ENCODE assay signal across 8 cellular contexts in the genomic region with DNA sequence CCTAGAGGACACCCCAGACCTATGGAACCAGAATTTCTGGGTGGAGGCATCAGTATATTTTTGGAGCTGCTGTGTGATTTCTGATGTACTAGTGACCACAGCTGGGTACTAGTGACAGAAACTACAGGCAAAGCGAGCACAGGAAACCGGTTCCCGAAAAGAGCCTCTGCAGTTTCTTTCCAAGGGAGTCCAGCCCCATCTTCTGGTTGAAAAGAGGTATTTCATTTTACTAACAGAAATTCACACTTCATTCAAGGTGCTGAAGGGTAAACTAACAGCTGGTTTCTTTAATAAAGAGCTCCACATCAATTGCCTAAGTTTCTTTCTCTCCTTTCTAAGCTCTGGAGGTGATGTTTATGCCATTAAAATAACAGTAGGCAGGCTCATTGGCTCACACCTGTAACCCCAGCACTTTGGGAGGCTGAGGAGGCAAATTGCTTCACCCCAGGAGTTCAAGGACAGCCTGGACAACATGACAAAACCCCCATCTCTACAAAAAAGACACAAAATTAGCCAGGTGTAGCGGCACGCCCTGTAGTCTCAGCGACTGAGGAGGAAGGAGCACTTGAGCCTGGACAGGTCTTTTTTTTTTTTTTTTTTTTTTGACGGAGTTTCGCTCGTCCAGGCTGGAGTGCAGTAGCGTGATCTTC. TPM values are rescaled to one million over a fixed set of nuclear protein-coding genes. Genes with fewer than 3 reads are reported as not detected.
DNase-seq lines count a peak whose midpoint lies in the region; ATAC-seq, FAIRE-seq and TF ChIP-seq lines count a peak whose summit lies in the region.

No MANE protein-coding gene starts in this region.

- DNase-seq in BJ (ENCODE audit: low read depth) = no peak
- DNase-seq in GM12865 (ENCODE audit: low read depth) = peak; percentile 53
- DNase-seq in NCI-H510A (lab: John Stamatoyannopoulos, UW) = peak; percentile 25
- DNase-seq in GM12878 (ENCODE audit: low read depth, low spot score) = no peak
- DNase-seq in inferior parietal cortex (ENCODE audit: extremely low spot score) = peak; percentile 58
- peak; percentile 50 to 51 for DNase-seq in thyroid gland
- no peak for DNase-seq in ecto neural progenitor cell (ENCODE audit: low spot score)

- no peak overlapping the region for H3K4me3 ChIP-seq in BJ (ENCODE audit: low read depth, low read length)
- no peak overlapping the region for H3K4me3 ChIP-seq in GM12865 (ENCODE audit: low read depth, low read length)
- no peak overlapping the region for H3K4me3 ChIP-seq in GM12878
- H3K4me3 ChIP-seq in thyroid gland (replicated peaks in 1 of 3) = no peak overlapping the region

- POLR2A ChIA-PET in BJ (lab: Charles Lee) (interaction anchor here (0.5 kb wide), 1 partner anchor 9 kb away, joined by 14 read pairs; no protein-coding TSS in a partner anchor), GM12878 (lab: Charles Lee) (interaction anchor here (0.6 kb wide), 1 partner anchor 109 kb away, joined by 12 read pairs; no protein-coding TSS in a partner anchor)

- H2AFZ ChIP-seq in GM12878 (ENCODE audit: control insufficient read depth, low read depth, low read length) = no peak overlapping the region

- TSS peak; percentile 45 for BruUV-seq in GM12878 (replicated peaks; lab: Mats Ljungman, UMichigan)

- H3K27me3 ChIP-seq in BJ (ENCODE audit: control insufficient read depth, insufficient read depth, low read length) (no peaks in the 10 kb centered on the region), GM12878 (replicated peaks in 1 of 2; ENCODE audit: control insufficient read depth in 2 of 2, insufficient read depth in 2 of 2, low read length in 1 of 2) (no peaks in the 10 kb centered on the region), thyroid gland (no peaks in the 10 kb centered on the region)

- no peak overlapping the region for H3K4me2 ChIP-seq in GM12878 (ENCODE audit: control insufficient read depth, insufficient read depth)

- SMC1A ChIA-PET in GM12878 (lab: Charles Lee; ENCODE audit: uncharacterized antibody, unreplicated experiment) = interaction anchor here (0.8 to 1.2 kb wide), 3 partner anchors 9 to 400 kb away, joined by 3 read pairs; no protein-coding TSS in a partner anchor

- TF ChIP-seq CTCF in BJ (IDR thresholded peaks at IDR 0.05; ENCODE audit: insufficient read depth, low read depth, low read length) (peak; percentile 61), GM12865 (IDR thresholded peaks at IDR 0.05; ENCODE audit: insufficient read depth, low read depth, low read length, missing control alignments) (peak; percentile 56), GM12878 (IDR thresholded peaks at IDR 0.05 in 2 of 3, conservative IDR thresholded peaks at IDR 0.05 in 1 of 3; ENCODE audit: control insufficient read depth in 2 of 3, extremely low read depth in 1 of 3, insufficient read depth in 1 of 3, low read depth in 3 of 3, low read length in 3 of 3) (peak; percentile 50 to 72 (median 54)), thyroid gland (IDR thresholded peaks at IDR 0.05) (peak; percentile 35 to 82 (median 70))

- in situ Hi-C loops in GM12878 (cut with MboI) = no loop called here

- WGBS in GM12878 (ENCODE audit: insufficient coverage, insufficient replicate concordance, low lambda C conversion rate, missing lambda C conversion rate) = 72% methylated on average over 9 of the region's 10 CpGs
- WGBS in thyroid gland, 2 donors = 27 to 29% methylated on average over 10 of the region's 10 CpGs

- H3K36me3 ChIP-seq in BJ (ENCODE audit: control insufficient read depth, insufficient read depth, low read length) (peaks cover 17% of the 10 kb centered on the region), GM12878 (ENCODE audit: control insufficient read depth in 2 of 2, insufficient read depth in 2 of 2, low read length in 1 of 2) (peaks cover 14 to 19% of the 10 kb centered on the region in 2 experiments), thyroid gland (peaks cover 0 to 3% of the 10 kb centered on the region in 2 donors)

- TF ChIP-seq EP300 in GM12878 (IDR thresholded peaks at IDR 0.05; ENCODE audit: borderline replicate concordance in 1 of 2, control insufficient read depth in 1 of 2, low read depth in 2 of 2, low read length in 2 of 2) = no peak

- TF ChIP-seq RAD21 in GM12878 (IDR thresholded peaks at IDR 0.05; ENCODE audit: insufficient read depth, low read depth, low read length) = peak; percentile 75

- H3K79me2 ChIP-seq in GM12878 (ENCODE audit: control insufficient read depth, insufficient read depth, low read length) = no peaks in the 10 kb centered on the region

- RAD21 ChIA-PET in GM12878 (lab: Charles Lee; ENCODE audit: unreplicated experiment) = interaction anchor here (0.8 to 2.0 kb wide), 3 partner anchors 67 to 156 kb away, joined by 3 to 5 read pairs (median 4); a partner anchor contains a TSS

- peak; percentile 61 for ATAC-seq in GM12878
- no peak for ATAC-seq in GM18858 (IDR thresholded peaks at IDR 0.05; ENCODE audit: unreplicated experiment)

- H3K9ac ChIP-seq in GM12878 (ENCODE audit: control insufficient read depth, insufficient read depth, low read length) = no peak overlapping the region

- H3K9me3 ChIP-seq in GM12878 (replicated peaks; ENCODE audit: control insufficient read depth, insufficient read depth, low read length) = no peaks in the 10 kb centered on the region
- no peaks in the 10 kb centered on the region for H3K9me3 ChIP-seq in thyroid gland

- CTCF ChIA-PET in BJ (lab: Yijun Ruan, JAX) (interaction anchor here (0.6 to 5.1 kb wide), 29 partner anchors 10 to 303 kb away, joined by 3 to 30 read pairs (median 3); a partner anchor contains a TSS), GM12878 (lab: Yijun Ruan, JAX) (interaction anchor here (0.7 to 3.5 kb wide), 18 partner anchors 9 to 171 kb away, joined by 3 to 19 read pairs (median 4); a partner anchor contains a TSS)

- H3K27ac ChIP-seq in GM12878 (ENCODE audit: control insufficient read depth, insufficient read depth) (no peak overlapping the region), thyroid gland (no peak overlapping the region)

- FAIRE-seq in GM12878 (lab: Jason Lieb, UNC) = peak; percentile 69

- H4K20me1 ChIP-seq in GM12878 (ENCODE audit: control insufficient read depth, insufficient read depth) = no peaks in the 10 kb centered on the region; the same call in 1 of the 2 replicates

- no peaks in the 10 kb centered on the region for H3K4me1 ChIP-seq in GM12878 (ENCODE audit: control insufficient read depth, insufficient read depth, low read length)
- H3K4me1 ChIP-seq in thyroid gland = no peaks in the 10 kb centered on the region

- intact Hi-C loops in GM12878 (cut with micrococcal nuclease; ENCODE audit: unreplicated experiment) (loop anchor here (2.0 kb wide), 1 partner anchor 162 kb away; no protein-coding TSS in a partner anchor), thyroid gland (cut with DNase I) (loop anchor here (2.0 to 5.0 kb wide), 2 partner anchors 92 to 159 kb away; a partner anchor contains a TSS)

- TF ChIP-seq POLR2A in GM12878 (IDR thresholded peaks at IDR 0.05; ENCODE audit: low read depth, low read length) (no peak), thyroid gland (IDR thresholded peaks at IDR 0.05) (no peak)

RNA-seq across cellular contexts. Expression of a gene that starts 22.0 kb away (rescaled TPM):
- polyA plus RNA-seq in BJ (2011; rRNA removed) (8.6 and 12.5 TPM in 2 replicates), GM12878 (2011; rRNA removed) (6.6 and 11.8 TPM in 2 replicates), GM12878 (2014; fragmentation: Illumina TruSeq; extraction: Trizol) (0.54 and 8.3 TPM in 2 replicates), GM12878 (2014; fragmentation: Nextera tagmentation; extraction: Ambion mirVana) (1 to 10 TPM; 1.5 to 2.8 TPM), GM12878 (2014; rRNA removed) (16.3 and 16.5 TPM in 2 replicates), GM12878 (2016; fragmentation: Nextera tagmentation; extraction: Ambion mirVana) (10 to 100 TPM; 16.8 to 17.3 TPM)
- 5.8 and 13.6 TPM in 2 replicates for polyA minus RNA-seq in BJ (2011; rRNA and poly(A)+ RNA removed)
- total RNA-seq in GM12878 (2013; cell fraction: nucleolus; rRNA removed) = 27.0 and 29.5 TPM in 2 replicates
- total RNA-seq in GM12878 (2014; rRNA removed) (19.5 and 21.5 TPM in 2 replicates), GM12878 (2014; rRNA removed; fragmentation: Illumina TruSeq; extraction: Trizol) (9.7 TPM in 2 replicates), GM12878 (2021) (12.0 TPM in 2 replicates), thyroid gland (10 to 100 TPM; 21.2 to 35.3 (median 30.5) TPM)
- 5.1 TPM for polyA plus RNA-seq in GM12878 (2011; ENCODE audit: low read depth)
- polyA plus RNA-seq in GM12878 (2011; cell fraction: cytosol; rRNA removed) = 14.6 and 21.4 TPM in 2 replicates
- 30.1 and 32.8 TPM in 2 replicates for polyA plus RNA-seq in GM12878 (2011; cell fraction: nucleus; rRNA removed)
- 10.8 and 16.6 TPM in 2 replicates for polyA plus RNA-seq in GM12878 (2012)
- 10.4 and 27.9 TPM in 2 replicates for polyA minus RNA-seq in GM12878 (2011; rRNA and poly(A)+ RNA removed)
- polyA minus RNA-seq in GM12878 (2011; cell fraction: cytosol; rRNA and poly(A)+ RNA removed) = 6.7 and 8.2 TPM in 2 replicates
- 14.0 and 26.0 TPM in 2 replicates for polyA minus RNA-seq in GM12878 (2011; cell fraction: nucleus; rRNA and poly(A)+ RNA removed)

RNA-seq across cellular contexts. Expression of a gene that starts 33.1 kb away (rescaled TPM):
- polyA plus RNA-seq in BJ (2011; rRNA removed) (7.9 and 9.4 TPM in 2 replicates), GM12878 (2011; rRNA removed) (4.9 and 5.1 TPM in 2 replicates), GM12878 (2014; fragmentation: Illumina TruSeq; extraction: Trizol) (6.1 and 8.2 TPM in 2 replicates), GM12878 (2014; fragmentation: Nextera tagmentation; extraction: Ambion mirVana) (1 to 10 TPM in 1 of 2 experiments, under 1 TPM in 1; 0.87 to 1.9 TPM), GM12878 (2014; rRNA removed) (6.4 and 8.2 TPM in 2 replicates), GM12878 (2016; fragmentation: Nextera tagmentation; extraction: Ambion mirVana) (1 to 10 TPM; 4.8 to 5.2 TPM)
- polyA minus RNA-seq in BJ (2011; rRNA and poly(A)+ RNA removed) = 6.5 and 10.2 TPM in 2 replicates
- 8.1 and 8.4 TPM in 2 replicates for total RNA-seq in GM12878 (2013; cell fraction: nucleolus; rRNA removed)
- total RNA-seq in GM12878 (2014; rRNA removed) (5.1 and 5.7 TPM in 2 replicates), GM12878 (2014; rRNA removed; fragmentation: Illumina TruSeq; extraction: Trizol) (4.4 and 4.6 TPM in 2 replicates), GM12878 (2021) (15.4 and 15.6 TPM in 2 replicates), thyroid gland (10 to 100 TPM in 1 of 4 donors, 1 to 10 TPM in 3; 7.8 to 14.1 (median 9.5) TPM)
- 9.0 TPM for polyA plus RNA-seq in GM12878 (2011; ENCODE audit: low read depth)
- polyA plus RNA-seq in GM12878 (2011; cell fraction: cytosol; rRNA removed) = 4.1 and 5.2 TPM in 2 replicates
- polyA plus RNA-seq in GM12878 (2011; cell fraction: nucleus; rRNA removed) = 13.9 and 15.6 TPM in 2 replicates
- polyA plus RNA-seq in GM12878 (2012) = 14.2 and 16.0 TPM in 2 replicates
- 4.2 and 6.0 TPM in 2 replicates for polyA minus RNA-seq in GM12878 (2011; rRNA and poly(A)+ RNA removed)
- 3.0 and 3.1 TPM in 2 replicates for polyA minus RNA-seq in GM12878 (2011; cell fraction: cytosol; rRNA and poly(A)+ RNA removed)
- 1.7 and 3.3 TPM in 2 replicates for polyA minus RNA-seq in GM12878 (2011; cell fraction: nucleus; rRNA and poly(A)+ RNA removed)

RNA-seq across cellular contexts. Expression of a gene that starts 44.0 kb away (rescaled TPM):
- polyA plus RNA-seq in BJ (2011; rRNA removed) (8.5 and 19.2 TPM in 2 replicates), GM12878 (2011; rRNA removed) (1.9 and 2.5 TPM in 2 replicates), GM12878 (2014; fragmentation: Illumina TruSeq; extraction: Trizol) (1.5 and 4.2 TPM in 2 replicates), GM12878 (2014; fragmentation: Nextera tagmentation; extraction: Ambion mirVana) (1 to 10 TPM in 1 of 2 experiments, under 1 TPM in 1; 0.76 to 1.2 TPM), GM12878 (2014; rRNA removed) (6.3 and 7.3 TPM in 2 replicates), GM12878 (2016; fragmentation: Nextera tagmentation; extraction: Ambion mirVana) (1 to 10 TPM; 7.7 to 9.2 TPM)
- polyA minus RNA-seq in BJ (2011; rRNA and poly(A)+ RNA removed) = 12.9 and 13.2 TPM in 2 replicates
- 16.3 and 18.5 TPM in 2 replicates for total RNA-seq in GM12878 (2013; cell fraction: nucleolus; rRNA removed)
- total RNA-seq in GM12878 (2014; rRNA removed) (7.9 and 10.1 TPM in 2 replicates), GM12878 (2014; rRNA removed; fragmentation: Illumina TruSeq; extraction: Trizol) (3.5 and 3.9 TPM in 2 replicates), GM12878 (2021) (11.0 and 12.2 TPM in 2 replicates), thyroid gland (10 to 100 TPM; 34.9 to 68.4 (median 44.6) TPM)
- 4.6 TPM for polyA plus RNA-seq in GM12878 (2011; ENCODE audit: low read depth)
- 4.4 and 4.5 TPM in 2 replicates for polyA plus RNA-seq in GM12878 (2011; cell fraction: cytosol; rRNA removed)
- polyA plus RNA-seq in GM12878 (2011; cell fraction: nucleus; rRNA removed) = 9.7 and 11.7 TPM in 2 replicates
- 10.8 and 15.1 TPM in 2 replicates for polyA plus RNA-seq in GM12878 (2012)
- polyA minus RNA-seq in GM12878 (2011; rRNA and poly(A)+ RNA removed) = 6.1 and 12.7 TPM in 2 replicates
- polyA minus RNA-seq in GM12878 (2011; cell fraction: cytosol; rRNA and poly(A)+ RNA removed) = 5.2 and 9.1 TPM in 2 replicates
- polyA minus RNA-seq in GM12878 (2011; cell fraction: nucleus; rRNA and poly(A)+ RNA removed) = 5.9 and 8.9 TPM in 2 replicates

RNA-seq across cellular contexts. Expression of a gene that starts 55.0 kb away (rescaled TPM):
- 29.8 and 36.0 TPM in 2 replicates for polyA plus RNA-seq in BJ (2011; rRNA removed)
- polyA minus RNA-seq in BJ (2011; rRNA and poly(A)+ RNA removed) = 15.8 and 20.7 TPM in 2 replicates
- 145 and 154 TPM in 2 replicates for total RNA-seq in GM12878 (2013; cell fraction: nucleolus; rRNA removed)
- 28.3 and 28.7 TPM in 2 replicates for total RNA-seq in GM12878 (2014; rRNA removed)
- total RNA-seq in GM12878 (2014; rRNA removed; fragmentation: Illumina TruSeq; extraction: Trizol) = 33.1 and 35.4 TPM in 2 replicates
- total RNA-seq in GM12878 (2021) = 49.3 and 51.8 TPM in 2 replicates
- 21.8 TPM for polyA plus RNA-seq in GM12878 (2011; ENCODE audit: low read depth)
- polyA plus RNA-seq in GM12878 (2011; rRNA removed) = 26.4 and 29.2 TPM in 2 replicates
- polyA plus RNA-seq in GM12878 (2011; cell fraction: cytosol; rRNA removed) = 25.6 and 25.8 TPM in 2 replicates
- polyA plus RNA-seq in GM12878 (2011; cell fraction: nucleus; rRNA removed) = 70.4 and 87.9 TPM in 2 replicates
- polyA plus RNA-seq in GM12878 (2012) = 25.6 and 38.0 TPM in 2 replicates
- 54.5 and 73.4 TPM in 2 replicates for polyA plus RNA-seq in GM12878 (2014; fragmentation: Illumina TruSeq; extraction: Trizol)
- polyA plus RNA-seq in GM12878 (2014; fragmentation: Nextera tagmentation; extraction: Ambion mirVana) = 1 to 10 TPM; 5.0 to 8.6 TPM
- polyA plus RNA-seq in GM12878 (2014; rRNA removed) = 41.3 and 43.6 TPM in 2 replicates
- 10 to 100 TPM; 56.9 to 58.8 TPM for polyA plus RNA-seq in GM12878 (2016; fragmentation: Nextera tagmentation; extraction: Ambion mirVana)
- polyA minus RNA-seq in GM12878 (2011; rRNA and poly(A)+ RNA removed) = 16.5 and 30.3 TPM in 2 replicates
- 9.0 and 10.2 TPM in 2 replicates for polyA minus RNA-seq in GM12878 (2011; cell fraction: cytosol; rRNA and poly(A)+ RNA removed)
- 17.7 and 32.1 TPM in 2 replicates for polyA minus RNA-seq in GM12878 (2011; cell fraction: nucleus; rRNA and poly(A)+ RNA removed)
- 10 to 100 TPM; 28.2 to 45.5 (median 35.9) TPM for total RNA-seq in thyroid gland

Comparison
In these comparisons a context has a peak if more than half of its experiments do, and no peak if none do; other contexts are left out.
1. DNase-seq: peak in GM12865 (single experiment), NCI-H510A (single experiment), inferior parietal cortex (single experiment) and thyroid gland (2 of 2); none in BJ (single experiment), GM12878 (single experiment) and ecto neural progenitor cell (single experiment).
2. Peak in every context shown above with its lines, with median percentiles within 50 percentile points of each other: CTCF ChIP-seq.